17 cellular contexts compared by ENCODE assay signal in the genomic region with DNA sequence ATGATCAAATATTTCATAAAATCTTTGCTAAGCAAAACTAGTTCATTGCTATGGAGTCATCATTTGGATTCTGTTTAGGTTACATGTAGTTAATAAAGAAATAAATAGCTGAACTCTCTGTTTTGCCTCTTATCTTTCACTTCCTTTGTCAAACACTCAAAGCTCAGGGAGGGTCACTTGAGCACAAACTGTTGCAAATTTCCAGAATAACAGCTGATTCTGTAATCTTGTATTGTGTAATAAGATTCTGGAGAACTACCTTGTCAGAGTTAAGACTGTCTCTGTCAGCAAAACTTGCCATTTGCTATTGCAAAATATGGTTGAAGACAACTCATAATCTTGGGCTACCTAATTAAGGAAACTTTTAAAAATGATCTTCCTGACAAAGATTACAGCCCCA.
DNase-seq lines count a peak whose midpoint lies in the region; ATAC-seq and TF ChIP-seq lines count a peak whose summit lies in the region.
"Had no signal": no experiment of that assay in that cellular context is flagged by ENCODE, and none has a peak within 500 bp of the region (broad histone marks: within the 10 kb centered on the region; RNA-seq: fewer than 3 reads in every experiment).

No MANE protein-coding gene starts in this region.

- no peak overlapping the region for H3K9ac ChIP-seq in endodermal cell (ENCODE audit: extremely low read depth, low read length, poor library complexity, severe bottlenecking)

- CTCF ChIA-PET in GM10248 (lab: Yijun Ruan, JAX), result no interaction called here

- H3K27ac Mint-ChIP-seq in endodermal cell, result no peak overlapping the region
- H3K27ac Mint-ChIP-seq: activated naive CD4-positive, alpha-beta T cell treated with anti-CD3 and anti-CD28 coated beads, Interleukin-2, amount 50 U/mL, for 72 hours; IgD-negative memory B cell had no signal

- H3K27me3 Mint-ChIP-seq in endodermal cell (ENCODE audit: insufficient read depth), result no peaks in the 10 kb centered on the region

- POLR2A ChIA-PET in GM10248 (lab: Yijun Ruan, JAX), result no interaction called here

- peaks cover 8% of the 10 kb centered on the region for H3K4me1 Mint-ChIP-seq in endodermal cell
- H3K4me1 Mint-ChIP-seq: IgD-negative memory B cell had no signal

- no peaks in the 10 kb centered on the region for H3K36me3 ChIP-seq in endodermal cell (ENCODE audit: control insufficient read depth, insufficient read depth, low read length)

- H3K36me3 Mint-ChIP-seq in endodermal cell (ENCODE audit: low read depth), result no peaks in the 10 kb centered on the region
- H3K36me3 Mint-ChIP-seq: IgD-negative memory B cell had no signal

- peaks cover 10% of the 10 kb centered on the region for H3K9me3 Mint-ChIP-seq in endodermal cell

- no peak for TF ChIP-seq CTCF in AG09309 (IDR thresholded peaks at IDR 0.05; ENCODE audit: control insufficient read depth, insufficient read depth, low read depth, low read length, missing control alignments)
- TF ChIP-seq CTCF in endodermal cell (conservative IDR thresholded peaks at IDR 0.05), result no peak
- no peak for TF ChIP-seq CTCF in GM10248 (IDR thresholded peaks at IDR 0.05; ENCODE audit: control extremely low read depth, extremely low read depth, low read depth, missing control alignments)

- no peak for ATAC-seq in HG02884 (IDR thresholded peaks at IDR 0.05; ENCODE audit: unreplicated experiment)
- ATAC-seq in HG03571 (IDR thresholded peaks at IDR 0.05; ENCODE audit: unreplicated experiment), result no peak
- ATAC-seq: activated naive CD4-positive, alpha-beta T cell treated with anti-CD3 and anti-CD28 coated beads, Interleukin-2, amount 50 U/mL, for 72 hours; mucosa of descending colon; Panc1 had no signal

- DNase-seq in AG09309 (ENCODE audit: low read depth) (peak; percentile 24), NCI-H226 (peak; percentile 47), endodermal cell (no peak), iris pigment epithelial cell (ENCODE audit: low read depth) (peak; percentile 85), GM10248 (ENCODE audit: extremely low spot score) (no peak), SW 1271 (lab: John Stamatoyannopoulos, UW) (no peak)
- DNase-seq: activated CD4-positive, alpha-beta T cell treated with anti-CD3 and anti-CD28 coated beads for 4 hours; activated T-cell treated with anti-CD3 and anti-CD28 coated beads for 4 hours; Calu3; mucosa of descending colon; NCI-H1436; NCI-H446 had no signal

- no peaks in the 10 kb centered on the region for H3K27me3 ChIP-seq in endodermal cell (ENCODE audit: control insufficient read depth, insufficient read depth, low read length, poor library complexity, severe bottlenecking)

- H3K4me3 Mint-ChIP-seq in endodermal cell, result no peak overlapping the region
- H3K4me3 Mint-ChIP-seq: IgD-negative memory B cell had no signal

- H3K9me3 ChIP-seq in endodermal cell (ENCODE audit: control insufficient read depth, low read length), result peaks cover 14% of the 10 kb centered on the region

- H3K4me1 ChIP-seq in endodermal cell (ENCODE audit: control insufficient read depth, insufficient read depth, low read length), result peaks cover 9% of the 10 kb centered on the region

- H3K27ac ChIP-seq in endodermal cell (ENCODE audit: low read depth, low read length), result no peak overlapping the region

- H3K4me3 ChIP-seq in AG09309 (ENCODE audit: control insufficient read depth, low read depth, low read length) (no peak overlapping the region), endodermal cell (ENCODE audit: low read length) (peak overlapping the region; percentile 20)
- H3K4me3 ChIP-seq: mucosa of descending colon had no signal

Comparison
In these comparisons a context has a peak if more than half of its experiments do, and no peak if none do; other contexts are left out.
1. DNase-seq: peak in AG09309 (single experiment), NCI-H226 (single experiment) and iris pigment epithelial cell (single experiment); none in endodermal cell (single experiment), GM10248 (single experiment) and SW 1271 (0 of 2).